In genomic region chr20:31661625-31662371, GRCh38 we compare ENCODE assay signal across 8 cellular contexts. TPM values are rescaled to one million over a fixed set of nuclear protein-coding genes. Genes with fewer than 3 reads are reported as not detected.
DNase-seq lines count a peak whose midpoint lies in the region; ATAC-seq and TF ChIP-seq lines count a peak whose summit lies in the region.

No MANE protein-coding gene starts in this region.

- H3K36me3 Mint-ChIP-seq in memory B cell = no peaks in the 10 kb centered on the region

- ATAC-seq in GM18868 (IDR thresholded peaks at IDR 0.05; ENCODE audit: unreplicated experiment) (peak; percentile 71), HG03354 (IDR thresholded peaks at IDR 0.05; ENCODE audit: poor library complexity, severe bottlenecking, unreplicated experiment) (peak; percentile 78), memory B cell (ENCODE audit: low read depth) (peak; percentile 90)

- TF ChIP-seq CTCF in A673 (conservative IDR thresholded peaks at IDR 0.05; ENCODE audit: low read depth, low read length) = peak; percentile 80

- H3K36me3 ChIP-seq in A673 (ENCODE audit: insufficient read depth, low read length, poor library complexity, severe bottlenecking) = peaks cover 9% of the 10 kb centered on the region
- H3K36me3 ChIP-seq in effector memory CD4-positive, alpha-beta T cell (ENCODE audit: control insufficient read depth, insufficient read depth, low read length) = peaks cover 18% of the 10 kb centered on the region

- peaks cover 12% of the 10 kb centered on the region for H3K4me1 Mint-ChIP-seq in memory B cell

- H3K27me3 Mint-ChIP-seq in memory B cell = peaks cover 1% of the 10 kb centered on the region

- intact Hi-C loops in A673 (cut with micrococcal nuclease; ENCODE audit: unreplicated experiment) = loop anchor here (1.0 kb wide), 1 partner anchor 63 kb away; no protein-coding TSS in a partner anchor

- no peaks in the 10 kb centered on the region for H3K9me3 ChIP-seq in A673 (ENCODE audit: low read depth, low read length, poor library complexity, severe bottlenecking)
- H3K9me3 ChIP-seq in effector memory CD4-positive, alpha-beta T cell (ENCODE audit: control insufficient read depth, low read length) = no peaks in the 10 kb centered on the region

- H3K9me3 Mint-ChIP-seq in memory B cell = no peaks in the 10 kb centered on the region

- CTCF ChIA-PET in A673 (lab: Charles Lee) = interaction anchor here (0.6 to 3.6 kb wide), 16 partner anchors 9 to 194 kb away, joined by 3 to 129 read pairs (median 6); partner anchors contain the start of genes BCL2L1 and TPX2

- peak; percentile 81 for DNase-seq in A673 (ENCODE audit: low spot score)
- peak; percentile 67 for DNase-seq in NCI-H774 (lab: John Stamatoyannopoulos, UW)
- DNase-seq in activated CD8-positive, alpha-beta memory T cell treated with anti-CD3 and anti-CD28 coated beads for 1 hour (ENCODE audit: extremely low read depth in 1 of 2, low read depth in 1 of 2) = peak; percentile 51 to 78
- DNase-seq in effector memory CD4-positive, alpha-beta T cell = peak; percentile 66 to 72 (median 66)
- peak; percentile 78 for DNase-seq in memory B cell (ENCODE audit: low spot score in 2 of 2)
- DNase-seq in stimulated activated CD8-positive, alpha-beta memory T cell treated with anti-CD3 and anti-CD28 coated beads, Interleukin-12 subunit alpha, Interleukin-12 subunit beta, amount 100 ng/mL, for 1 hour (ENCODE audit: low read depth) = peak; percentile 72

- peak overlapping the region; percentile 44 for H3K4me3 ChIP-seq in A673 (ENCODE audit: low read depth, low read length, poor library complexity, severe bottlenecking)
- H3K4me3 ChIP-seq in effector memory CD4-positive, alpha-beta T cell (ENCODE audit: insufficient read depth, low read depth, low read length, poor library complexity, severe bottlenecking) = peak overlapping the region; percentile 32

- H3K27ac ChIP-seq in A673 (ENCODE audit: low read depth, low read length, poor library complexity, severe bottlenecking) = peak overlapping the region; percentile 29
- H3K27ac ChIP-seq in effector memory CD4-positive, alpha-beta T cell (ENCODE audit: insufficient read depth, low read length, poor library complexity, severe bottlenecking) = peak overlapping the region; percentile 46

- H3K4me3 Mint-ChIP-seq in memory B cell = peak overlapping the region; percentile 75

- H3K27me3 ChIP-seq in A673 (replicated peaks; ENCODE audit: insufficient read depth, low read depth, low read length, poor library complexity) = no peaks in the 10 kb centered on the region
- H3K27me3 ChIP-seq in effector memory CD4-positive, alpha-beta T cell (replicated peaks; ENCODE audit: control insufficient read depth, insufficient read depth, low read length, poor library complexity, severe bottlenecking) = no peaks in the 10 kb centered on the region

- peak overlapping the region; percentile 6 for H3K27ac Mint-ChIP-seq in memory B cell

- no TSS peak for BruUV-seq in A673 (replicated peaks; lab: Mats Ljungman, UMichigan)

- H3K4me1 ChIP-seq in A673 (ENCODE audit: insufficient read depth, low read length, poor library complexity, severe bottlenecking) = peaks cover 10% of the 10 kb centered on the region
- no peaks in the 10 kb centered on the region for H3K4me1 ChIP-seq in effector memory CD4-positive, alpha-beta T cell (ENCODE audit: control insufficient read depth, insufficient read depth, low read length, poor library complexity, severe bottlenecking)

- POLR2A ChIA-PET in A673 (lab: Charles Lee; ENCODE audit: low non-redundant PET) = interaction anchor here (1.8 kb wide), 1 partner anchor 62 kb away, joined by 10 read pairs; no protein-coding TSS in a partner anchor

RNA-seq across cellular contexts. Expression of gene COX4I2, which starts 24.1 kb away (rescaled TPM):
- not detected in 2 replicates for total RNA-seq in A673 (2021)

RNA-seq across cellular contexts. Expression of gene ID1, which starts 56.7 kb away (rescaled TPM):
- total RNA-seq in A673 (2021) = 24.6 and 39.3 TPM in 2 replicates

Comparison
In these comparisons a context has a peak if more than half of its experiments do, and no peak if none do; other contexts are left out.
1. Peak in every context shown above with its lines: DNase-seq, ATAC-seq, H3K4me3 ChIP-seq and H3K27ac ChIP-seq.